ENCODE assay signal across 8 cellular contexts in the genomic region with DNA sequence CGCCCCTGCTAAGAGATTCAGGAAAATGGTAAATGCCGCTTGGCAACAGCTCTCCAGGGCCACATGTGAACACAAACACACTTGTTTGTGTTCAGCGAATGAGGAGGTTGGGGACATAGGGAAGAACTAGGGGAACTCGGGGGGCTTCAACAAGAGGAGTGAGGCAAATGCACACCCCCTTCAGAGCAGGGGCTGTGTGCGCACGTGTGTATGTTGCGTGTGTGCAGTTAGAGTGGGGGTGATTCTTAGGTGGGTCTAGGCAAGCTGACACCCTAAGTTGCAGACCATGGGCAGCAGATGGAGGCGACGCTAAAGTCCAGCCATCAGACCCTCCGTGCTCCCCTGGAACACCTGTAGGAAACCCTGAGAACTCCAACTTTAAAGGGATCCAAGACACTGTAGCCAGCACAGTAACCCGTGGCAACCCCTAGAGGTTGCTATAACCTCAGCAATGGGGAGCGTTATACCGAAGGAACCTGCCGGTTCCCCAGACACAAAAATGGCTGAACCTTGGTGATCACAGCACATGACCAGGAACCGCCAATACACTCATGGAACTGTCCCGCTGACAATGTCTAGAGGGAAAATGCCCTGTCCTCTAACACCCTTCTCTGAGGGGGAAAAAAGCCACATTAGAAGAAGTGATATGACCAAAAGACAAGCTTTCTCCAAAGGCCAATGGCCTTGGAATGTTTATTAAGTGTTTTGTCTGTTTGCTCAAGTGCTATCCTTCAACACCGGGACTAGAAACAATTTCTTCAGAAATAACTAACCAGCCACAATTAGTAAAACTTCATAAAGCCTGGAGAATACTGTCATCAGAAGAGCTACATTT.
A peak's percentile ranks its signal among the peaks of the same experiment; 100 is the strongest.
DNase-seq lines count a peak whose midpoint lies in the region; FAIRE-seq and TF ChIP-seq lines count a peak whose summit lies in the region.

No MANE protein-coding gene starts in this region.

- no peaks in the 10 kb centered on the region for H3K79me2 ChIP-seq in Karpas-422 (ENCODE audit: low read length)

- no peak overlapping the region for H3K9ac ChIP-seq in Karpas-422 (ENCODE audit: low read length)

- no peaks in the 10 kb centered on the region for H3K27me3 ChIP-seq in Karpas-422 (ENCODE audit: low read length)

- no peak overlapping the region for H3K27ac ChIP-seq in Karpas-422 (ENCODE audit: low read length)
- peak overlapping the region; percentile 49; the same call in 1 of the 2 replicates for H3K27ac ChIP-seq in VCaP

- TF ChIP-seq CTCF in VCaP (conservative IDR thresholded peaks at IDR 0.05), result peak; percentile 90
- TF ChIP-seq CTCF in glutamatergic neuron (IDR thresholded peaks at IDR 0.05; ENCODE audit: partially characterized antibody, unreplicated experiment), result peak; percentile 55
- peak; percentile 66 for TF ChIP-seq CTCF in osteocyte (IDR thresholded peaks at IDR 0.05)

- H3K4me3 Mint-ChIP-seq in glutamatergic neuron (ENCODE audit: unreplicated experiment), result no peak overlapping the region
- H3K4me3 Mint-ChIP-seq in osteocyte (ENCODE audit: unreplicated experiment), result no peak overlapping the region

- H3K9me3 ChIP-seq in Karpas-422 (ENCODE audit: low read length), result no peaks in the 10 kb centered on the region

- H3K9me3 Mint-ChIP-seq in glutamatergic neuron (ENCODE audit: unreplicated experiment), result no peaks in the 10 kb centered on the region
- H3K9me3 Mint-ChIP-seq in osteocyte (ENCODE audit: unreplicated experiment), result no peaks in the 10 kb centered on the region

- H3K36me3 Mint-ChIP-seq in glutamatergic neuron (ENCODE audit: unreplicated experiment) (no peaks in the 10 kb centered on the region), osteocyte (ENCODE audit: unreplicated experiment) (no peaks in the 10 kb centered on the region)

- H3K4me2 ChIP-seq in Karpas-422 (ENCODE audit: low read depth, low read length, poor library complexity, severe bottlenecking), result no peak overlapping the region

- H3K9me2 ChIP-seq in Karpas-422 (replicated peaks; ENCODE audit: insufficient read depth, low read length), result no peaks in the 10 kb centered on the region

- no peaks in the 10 kb centered on the region for H3K4me1 ChIP-seq in Karpas-422 (ENCODE audit: low read length)

- DNase-seq in AG08395 (ENCODE audit: low spot score), result peak; percentile 60
- peak; percentile 18 for DNase-seq in GM18507 (ENCODE audit: extremely low spot score, insufficient read length, low read depth)
- peak; percentile 83 for DNase-seq in Karpas-422
- peak; percentile 54 for DNase-seq in glutamatergic neuron
- no peak for DNase-seq in osteocyte (ENCODE audit: extremely low spot score, unreplicated experiment)
- DNase-seq in NOMO-1 treated with dmso at 0.1 percent for 144 hours (lab: John Stamatoyannopoulos, UW; ENCODE audit: unreplicated experiment), result no peak
- DNase-seq in GF-D8 (lab: John Stamatoyannopoulos, UW), result no peak

- no peak overlapping the region for H3K4me3 ChIP-seq in Karpas-422 (ENCODE audit: low read length)

- no peak overlapping the region for H2AFZ ChIP-seq in Karpas-422 (ENCODE audit: low read length)

- H3K27me3 Mint-ChIP-seq in glutamatergic neuron (ENCODE audit: unreplicated experiment), result peaks cover 2% of the 10 kb centered on the region
- peaks cover 2% of the 10 kb centered on the region for H3K27me3 Mint-ChIP-seq in osteocyte (ENCODE audit: unreplicated experiment)

- H3K36me3 ChIP-seq in Karpas-422 (ENCODE audit: insufficient read depth, low read length), result no peaks in the 10 kb centered on the region

- H3K27ac Mint-ChIP-seq in glutamatergic neuron (ENCODE audit: unreplicated experiment) (no peak overlapping the region), osteocyte (ENCODE audit: unreplicated experiment) (no peak overlapping the region)

- H3K4me1 Mint-ChIP-seq in glutamatergic neuron (ENCODE audit: low read depth, unreplicated experiment) (no peaks in the 10 kb centered on the region), osteocyte (ENCODE audit: unreplicated experiment) (no peaks in the 10 kb centered on the region)

- H4K20me1 ChIP-seq in Karpas-422 (ENCODE audit: insufficient read depth, low read depth, low read length), result no peaks in the 10 kb centered on the region

- FAIRE-seq in GM18507 (lab: Jason Lieb, UNC), result peak; percentile 64

Comparison
In these comparisons a context has a peak if more than half of its experiments do, and no peak if none do; other contexts are left out.
1. DNase-seq: peak in AG08395 (single experiment), GM18507 (single experiment), Karpas-422 (single experiment) and glutamatergic neuron (single experiment); none in osteocyte (single experiment), NOMO-1 treated with dmso at 0.1 percent for 144 hours (single experiment) and GF-D8 (single experiment).
2. Peak in every context shown above with its lines, with median percentiles within 50 percentile points of each other: CTCF ChIP-seq.